ENCODE assay signal across 8 cellular contexts in the genomic region with DNA sequence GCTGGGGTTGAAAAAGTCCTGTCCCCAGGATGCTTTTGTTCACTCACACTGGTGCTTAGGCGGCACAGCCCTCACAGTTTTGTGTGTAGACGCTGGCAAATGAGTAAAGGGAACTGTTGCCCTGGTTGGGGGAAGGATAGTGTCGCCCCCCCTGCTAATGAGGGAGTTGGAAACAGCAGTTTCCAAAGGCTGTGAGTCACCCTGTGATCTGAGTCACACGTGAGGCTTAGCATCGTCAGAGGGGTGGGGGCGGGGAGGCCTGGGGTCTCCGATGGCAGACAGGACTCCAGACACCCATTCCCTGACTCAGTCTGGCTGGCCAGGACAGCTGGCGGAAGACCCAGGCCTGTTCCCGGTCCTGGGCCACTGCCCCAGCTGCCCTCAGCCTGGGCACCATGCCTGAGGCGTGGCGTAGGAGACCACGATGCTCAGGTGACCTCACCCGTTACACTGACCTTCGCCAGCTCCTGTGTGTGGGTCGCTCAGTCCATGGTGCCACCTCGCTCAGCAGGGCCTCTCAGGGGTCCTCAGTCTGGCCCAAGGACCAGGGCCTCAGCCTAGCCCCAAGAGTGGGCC. TPM values are rescaled to one million over a fixed set of nuclear protein-coding genes. Genes with fewer than 3 reads are reported as not detected.
DNase-seq lines count a peak whose midpoint lies in the region; ATAC-seq and TF ChIP-seq lines count a peak whose summit lies in the region.

No MANE protein-coding gene starts in this region.

- 87% methylated on average over 3 of the region's 16 CpGs for WGBS in mammary epithelial cell (ENCODE audit: low coverage, missing lambda C conversion rate)

- H3K4me2 ChIP-seq in mammary epithelial cell (ENCODE audit: insufficient read depth, low read depth, low read length) = peak overlapping the region; percentile 35

- no peak overlapping the region for H3K9ac ChIP-seq in mammary epithelial cell (ENCODE audit: insufficient read depth, low read length)

- peak; percentile 84 for DNase-seq in CD1c-positive myeloid dendritic cell (ENCODE audit: extremely low spot score)
- DNase-seq in RWPE2 (ENCODE audit: low spot score) = peak; percentile 84
- peak; percentile 69 for DNase-seq in mammary epithelial cell
- DNase-seq in lower lobe of right lung = no peak
- peak; percentile 77 for DNase-seq in stimulated activated naive CD8-positive, alpha-beta T cell treated with anti-CD3 and anti-CD28 coated beads, Interleukin-15, Interleukin-2, amounts not matched to agents 100 U/mL and 50 U/mL, for 24 hours
- DNase-seq in SKM-1 (lab: John Stamatoyannopoulos, UW; ENCODE audit: unreplicated experiment) = no peak
- DNase-seq in NCI-H146 treated with DMSO at 0.1 percent for 48 hours (lab: John Stamatoyannopoulos, UW; ENCODE audit: unreplicated experiment) = no peak

- TF ChIP-seq CTCF in RWPE2 (IDR thresholded peaks at IDR 0.05; ENCODE audit: poor library complexity, severe bottlenecking) = no peak
- no peak for TF ChIP-seq CTCF in mammary epithelial cell (conservative IDR thresholded peaks at IDR 0.05 in 1 of 2, IDR thresholded peaks at IDR 0.05 in 1 of 2; ENCODE audit: extremely low read depth in 1 of 2, insufficient read depth in 1 of 2, low read depth in 1 of 2, low read length in 2 of 2)
- TF ChIP-seq CTCF in lower lobe of right lung (IDR thresholded peaks at IDR 0.05) = no peak

- peaks cover 13% of the 10 kb centered on the region for H3K36me3 ChIP-seq in RWPE2 (ENCODE audit: low read depth)
- peaks cover 4% of the 10 kb centered on the region for H3K36me3 ChIP-seq in mammary epithelial cell (ENCODE audit: insufficient read depth, low read length)
- peaks cover 10% of the 10 kb centered on the region for H3K36me3 ChIP-seq in lower lobe of right lung

- no peaks in the 10 kb centered on the region for H4K20me1 ChIP-seq in mammary epithelial cell (ENCODE audit: insufficient read depth, low read length)

- CTCF ChIA-PET in mammary epithelial cell (lab: Charles Lee; ENCODE audit: low non-redundant PET) = no interaction called here

- no peak overlapping the region for H3K4me3 ChIP-seq in RWPE2 (ENCODE audit: severe bottlenecking)
- no peak overlapping the region for H3K4me3 ChIP-seq in mammary epithelial cell (replicated peaks in 1 of 3; ENCODE audit: insufficient read depth in 1 of 3, low read depth in 2 of 3, low read length in 3 of 3)
- H3K4me3 ChIP-seq in lower lobe of right lung = no peak overlapping the region

- intact Hi-C loops in mammary epithelial cell (cut with micrococcal nuclease) (loop anchor here (5.0 kb wide), 2 partner anchors 80 to 120 kb away; partner anchors contain the start of gene VCP), lower lobe of right lung (cut with DNase I) (no loop called here)

- H3K4me1 ChIP-seq in RWPE2 (ENCODE audit: insufficient read depth, poor library complexity, severe bottlenecking) = peaks cover 49% of the 10 kb centered on the region
- peaks cover 45% of the 10 kb centered on the region for H3K4me1 ChIP-seq in mammary epithelial cell (ENCODE audit: insufficient read depth, low read length)
- H3K4me1 ChIP-seq in lower lobe of right lung = peaks cover 56% of the 10 kb centered on the region

- in situ Hi-C loops in mammary epithelial cell (cut with MboI; ENCODE audit: low sequenced_read_pairs in 2 of 2) = no loop called here

- no TSS peak for BruUV-seq in mammary epithelial cell (replicated peaks; lab: Mats Ljungman, UMichigan)

- H3K79me2 ChIP-seq in mammary epithelial cell (ENCODE audit: insufficient read depth, low read length) = no peaks in the 10 kb centered on the region

- dilution Hi-C loops in mammary epithelial cell (cut with HindIII; ENCODE audit: low sequenced_read_pairs) = no loop called here

- H3K27ac ChIP-seq in RWPE2 (ENCODE audit: poor library complexity, severe bottlenecking) = peak overlapping the region; percentile 83
- H3K27ac ChIP-seq in mammary epithelial cell (ENCODE audit: insufficient read depth, low read depth, low read length) = peak overlapping the region; percentile 32
- peak overlapping the region; percentile 64 for H3K27ac ChIP-seq in lower lobe of right lung

- no peaks in the 10 kb centered on the region for H3K27me3 ChIP-seq in RWPE2 (ENCODE audit: insufficient read depth, poor library complexity, severe bottlenecking)
- H3K27me3 ChIP-seq in mammary epithelial cell (ENCODE audit: insufficient read depth, low read length) = no peaks in the 10 kb centered on the region
- no peaks in the 10 kb centered on the region for H3K27me3 ChIP-seq in lower lobe of right lung (ENCODE audit: low read depth)

- peak; percentile 8; the same call in 1 of the 3 replicates for ATAC-seq in RWPE2 (ENCODE audit: low read depth)
- no peak for ATAC-seq in lower lobe of right lung
- peak; percentile 25 for ATAC-seq in stimulated activated naive CD8-positive, alpha-beta T cell treated with anti-CD3 and anti-CD28 coated beads, Interleukin-15, Interleukin-2, amounts not matched to agents 100 U/mL and 50 U/mL, for 24 hours
- no peak for ATAC-seq in GM19328 (IDR thresholded peaks at IDR 0.05; ENCODE audit: unreplicated experiment)

- H3K9me3 ChIP-seq in RWPE2 (ENCODE audit: severe bottlenecking) = no peaks in the 10 kb centered on the region
- H3K9me3 ChIP-seq in mammary epithelial cell (replicated peaks; ENCODE audit: insufficient read depth, low read length) = no peaks in the 10 kb centered on the region
- no peaks in the 10 kb centered on the region for H3K9me3 ChIP-seq in lower lobe of right lung

- H2AFZ ChIP-seq in mammary epithelial cell (ENCODE audit: low read depth, low read length) = no peak overlapping the region

RNA-seq across cellular contexts. Expression of gene DNAJB5, which starts 2.9 kb away (rescaled TPM):
- total RNA-seq in mammary epithelial cell (10 to 100 TPM in 1 of 2 donors, 1 to 10 TPM in 1; 8.4 to 10.0 TPM), lower lobe of right lung (6.0 TPM)
- polyA plus RNA-seq in mammary epithelial cell = 3.4 TPM
- 3.9 TPM for polyA minus RNA-seq in mammary epithelial cell

RNA-seq across cellular contexts. Expression of gene PHF24, which starts 34.4 kb away (rescaled TPM):
- total RNA-seq in mammary epithelial cell (under 1 TPM; under 0.01 to 0.24 TPM), lower lobe of right lung (1.3 TPM)
- polyA plus RNA-seq in mammary epithelial cell = 0.07 TPM
- polyA minus RNA-seq in mammary epithelial cell = not detected

Comparison
In these comparisons a context has a peak if more than half of its experiments do, and no peak if none do; other contexts are left out.
1. DNase-seq: peak in CD1c-positive myeloid dendritic cell (single experiment), RWPE2 (single experiment), mammary epithelial cell (single experiment) and stimulated activated naive CD8-positive, alpha-beta T cell treated with anti-CD3 and anti-CD28 coated beads, Interleukin-15, Interleukin-2, amounts not matched to agents 100 U/mL and 50 U/mL, for 24 hours (single experiment); none in lower lobe of right lung (single experiment), SKM-1 (single experiment) and NCI-H146 treated with DMSO at 0.1 percent for 48 hours (single experiment).
2. ATAC-seq: peak in RWPE2 (single experiment) and stimulated activated naive CD8-positive, alpha-beta T cell treated with anti-CD3 and anti-CD28 coated beads, Interleukin-15, Interleukin-2, amounts not matched to agents 100 U/mL and 50 U/mL, for 24 hours (single experiment); none in lower lobe of right lung (0 of 2) and GM19328 (single experiment).
3. H3K27ac ChIP-seq: peak in every context shown above with its lines; median percentile 83 in RWPE2; 64 in lower lobe of right lung; 32 in mammary epithelial cell.